ENCODE assay signal across 11 cellular contexts in genomic region chr5:123471385-123471784, GRCh38.
"Had no signal": no experiment of that assay in that cellular context is flagged by ENCODE, and none has a peak within 500 bp of the region (broad histone marks: within the 10 kb centered on the region; RNA-seq: fewer than 3 reads in every experiment).

No MANE protein-coding gene starts in this region.

- H3K4me1 ChIP-seq: HAP-1 had no signal

- H3K4me3 ChIP-seq: GM23248, GM23338, HAP-1 had no signal

- H3K9me3 ChIP-seq: HAP-1 had no signal

- H3K27ac ChIP-seq: GM23248 had no signal

- ATAC-seq: GM23338, HCT116 had no signal

- H2AFZ ChIP-seq: GM23248, GM23338 had no signal

- H3K9ac ChIP-seq: GM23248 had no signal

- H3K36me3 ChIP-seq: HAP-1 had no signal

- H3K4me2 ChIP-seq: GM23338 had no signal

- DNase-seq: GM23248, GOT3, H7, H9, HCEC 1CT, HFFc6 had no signal

- FAIRE-seq: H1, H54 had no signal
